Comparison of ENCODE assay signal across 23 cellular contexts in the genomic region with DNA sequence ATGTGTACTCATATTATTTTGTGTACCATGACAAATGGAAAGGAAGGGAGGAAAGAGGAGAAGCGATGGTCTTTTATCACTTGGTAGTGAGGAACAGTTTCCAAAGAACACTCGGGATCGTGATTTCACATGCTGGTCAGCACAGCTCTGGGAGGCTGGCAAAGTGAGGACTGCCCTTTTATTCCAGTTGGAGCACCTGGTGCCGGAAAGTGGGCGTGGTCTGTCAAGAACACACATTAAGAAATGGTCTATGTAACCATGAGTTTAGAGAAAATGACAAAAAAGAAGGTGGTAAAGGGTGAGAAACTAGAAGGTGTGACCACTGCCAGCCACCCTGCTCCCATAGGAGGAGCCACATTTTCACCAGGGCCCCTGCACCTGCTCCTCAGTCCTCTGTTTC.
"Had no signal": no experiment of that assay in that cellular context is flagged by ENCODE, and none has a peak within 500 bp of the region (broad histone marks: within the 10 kb centered on the region; RNA-seq: fewer than 3 reads in every experiment).

No MANE protein-coding gene starts in this region.

- H3K27me3 ChIP-seq: adrenal gland, esophagus squamous epithelium, gastrocnemius medialis, stomach, upper lobe of left lung had no signal

- H3K4me3 ChIP-seq: adrenal gland, esophagus squamous epithelium, gastrocnemius medialis, left ventricle myocardium inferior, stomach, upper lobe of left lung had no signal

- H3K36me3 ChIP-seq: adrenal gland, esophagus squamous epithelium, gastrocnemius medialis, left ventricle myocardium inferior, stomach, upper lobe of left lung had no signal

- H3K27ac Mint-ChIP-seq: activated B cell treated with CpG ODN at 0.5 μM for 24 hours; activated naive CD4-positive, alpha-beta T cell treated with anti-CD3 and anti-CD28 coated beads, Interleukin-2, amount 50 U/mL, for 72 hours; activated T-cell treated with anti-CD3 and anti-CD28 coated beads, Interleukin-2, amount 50 U/mL, for 72 hours; endodermal cell; nephron progenitor cell; T-helper 1 cell treated with Interleukin-12 subunit alpha and Interleukin-12 subunit beta and Interleukin-4 antibody, amounts not matched to agents 30 μg/mL and 1 μg/mL, for 36 hours had no signal

- H3K9me3 ChIP-seq: adrenal gland, esophagus squamous epithelium, gastrocnemius medialis, left ventricle myocardium inferior, stomach, upper lobe of left lung had no signal

- H3K36me3 Mint-ChIP-seq: activated naive CD4-positive, alpha-beta T cell treated with anti-CD3 and anti-CD28 coated beads, Interleukin-2, amount 50 U/mL, for 72 hours had no signal

- H3K4me1 Mint-ChIP-seq: activated B cell treated with CpG ODN at 0.5 μM for 24 hours; central memory CD8-positive, alpha-beta T cell; nephron progenitor cell had no signal

- DNase-seq: activated B cell treated with CpG ODN at 0.5 μM for 24 hours; activated CD4-positive, alpha-beta T cell treated with anti-CD3 and anti-CD28 coated beads for 36 hours; activated CD4-positive, alpha-beta T cell treated with anti-CD3 and anti-CD28 coated beads, Interleukin-2, amount 50 U/mL, for 48 hours; activated effector memory CD4-positive, alpha-beta T cell treated with Interleukin-2 at 50 U/mL for 16 hours; activated T-cell treated with anti-CD3 and anti-CD28 coated beads, Interleukin-2, amount 50 U/mL, for 72 hours; adrenal gland; cortex of kidney; endodermal cell; esophagus squamous epithelium; gastrocnemius medialis; hippocampal formation; kidney glomerular epithelial cell; left ventricle myocardium inferior; mammary epithelial cell; midbrain; nephron progenitor cell; stimulated activated CD4-positive, alpha-beta T cell treated with anti-CD3 and anti-CD28 coated beads, Interleukin-12 subunit alpha, Interleukin-12 subunit beta, amount 100 ng/mL, for 4 hours; stomach; upper lobe of left lung had no signal

- H3K79me2 ChIP-seq: parathyroid adenoma had no signal

- H3K27me3 Mint-ChIP-seq: activated B cell treated with CpG ODN at 0.5 μM for 24 hours; activated CD4-positive, alpha-beta T cell treated with anti-CD3 and anti-CD28 coated beads for 36 hours; central memory CD8-positive, alpha-beta T cell had no signal

- H3K9me3 Mint-ChIP-seq: activated B cell treated with CpG ODN at 0.5 μM for 24 hours; activated naive CD4-positive, alpha-beta T cell treated with anti-CD3 and anti-CD28 coated beads, Interleukin-2, amount 50 U/mL, for 72 hours; activated T-cell treated with anti-CD3 and anti-CD28 coated beads, Interleukin-2, amount 50 U/mL, for 72 hours; central memory CD8-positive, alpha-beta T cell; endodermal cell; nephron progenitor cell; T-helper 1 cell treated with Interleukin-12 subunit alpha and Interleukin-12 subunit beta and Interleukin-4 antibody, amounts not matched to agents 30 μg/mL and 1 μg/mL, for 36 hours had no signal

- H3K4me3 Mint-ChIP-seq: activated B cell treated with CpG ODN at 0.5 μM for 24 hours; activated CD4-positive, alpha-beta T cell treated with anti-CD3 and anti-CD28 coated beads for 36 hours; activated T-cell treated with anti-CD3 and anti-CD28 coated beads, Interleukin-2, amount 50 U/mL, for 72 hours; central memory CD8-positive, alpha-beta T cell; endodermal cell; nephron progenitor cell; T-helper 1 cell treated with Interleukin-12 subunit alpha and Interleukin-12 subunit beta and Interleukin-4 antibody, amounts not matched to agents 30 μg/mL and 1 μg/mL, for 36 hours had no signal

- H3K27ac ChIP-seq: gastrocnemius medialis had no signal
